ENCODE assay signal across 9 cellular contexts in genomic region chr10:73871915-73872710, GRCh38. TPM values are rescaled to one million over a fixed set of nuclear protein-coding genes. Genes with fewer than 3 reads are reported as not detected.
DNase-seq lines count a peak whose midpoint lies in the region; ATAC-seq and TF ChIP-seq lines count a peak whose summit lies in the region.
"Had no signal": no experiment of that assay in that cellular context is flagged by ENCODE, and none has a peak within 500 bp of the region (broad histone marks: within the 10 kb centered on the region; RNA-seq: fewer than 3 reads in every experiment).

No MANE protein-coding gene starts in this region.

- no peaks in the 10 kb centered on the region for H3K9me3 Mint-ChIP-seq in activated naive CD4-positive, alpha-beta T cell treated with anti-CD3 and anti-CD28 coated beads, Interleukin-2, amount 50 U/mL, for 24 hours

- ATAC-seq in upper lobe of left lung (ENCODE audit: low FRiP score in 2 of 2): peak; percentile 4 to 86

- no peak for TF ChIP-seq EP300 in upper lobe of left lung (IDR thresholded peaks at IDR 0.05)

- H3K4me1 ChIP-seq in adipocyte (ENCODE audit: control insufficient read depth, insufficient read depth, low read length) (peaks cover 28% of the 10 kb centered on the region), upper lobe of left lung (peaks cover 37 to 54% (median 48%) of the 10 kb centered on the region in 4 donors)

- H3K27ac Mint-ChIP-seq in activated naive CD4-positive, alpha-beta T cell treated with anti-CD3 and anti-CD28 coated beads, Interleukin-2, amount 50 U/mL, for 24 hours: peak overlapping the region; percentile 66

- no peaks in the 10 kb centered on the region for H3K9me3 ChIP-seq in adipocyte (ENCODE audit: control insufficient read depth, low read length)
- no peaks in the 10 kb centered on the region for H3K9me3 ChIP-seq in upper lobe of left lung

- peak overlapping the region in 3 of 4 donors; percentile 28 to 91 (median 42) for H3K27ac ChIP-seq in upper lobe of left lung
- H3K27ac ChIP-seq: SK-N-MC had no signal

- H3K4me3 ChIP-seq in adipocyte (ENCODE audit: low read length) (peak overlapping the region; percentile 64), upper lobe of left lung (no peak overlapping the region)
- H3K4me3 ChIP-seq: SK-N-MC had no signal

- peaks cover 4% of the 10 kb centered on the region for H3K36me3 Mint-ChIP-seq in activated naive CD4-positive, alpha-beta T cell treated with anti-CD3 and anti-CD28 coated beads, Interleukin-2, amount 50 U/mL, for 24 hours

- WGBS in upper lobe of left lung, 2 donors: 52 to 61% methylated on average over 6 to 7 of the region's 7 CpGs

- TF ChIP-seq POLR2A in upper lobe of left lung (IDR thresholded peaks at IDR 0.05): no peak

- H3K4me1 Mint-ChIP-seq in activated naive CD4-positive, alpha-beta T cell treated with anti-CD3 and anti-CD28 coated beads, Interleukin-2, amount 50 U/mL, for 24 hours: peaks cover 83% of the 10 kb centered on the region

- no peak overlapping the region for H3K9ac ChIP-seq in adipocyte (ENCODE audit: low read length)

- no peak for DNase-seq in activated naive CD4-positive, alpha-beta T cell (lab: John Stamatoyannopoulos, UW)
- DNase-seq in adipocyte (ENCODE audit: low read depth): peak; percentile 54
- DNase-seq in left kidney (ENCODE audit: low read depth, low spot score): peak; percentile 55
- peak in 1 of 2 donors; percentile 73 for DNase-seq in upper lobe of left lung
- DNase-seq in NK-92 (lab: John Stamatoyannopoulos, UW; ENCODE audit: unreplicated experiment): no peak
- DNase-seq in COR-L47 (lab: John Stamatoyannopoulos, UW): no peak
- no peak for DNase-seq in germinal center (ENCODE audit: low spot score)

- H3K27me3 Mint-ChIP-seq in activated naive CD4-positive, alpha-beta T cell treated with anti-CD3 and anti-CD28 coated beads, Interleukin-2, amount 50 U/mL, for 24 hours: no peaks in the 10 kb centered on the region

- no peaks in the 10 kb centered on the region for H3K27me3 ChIP-seq in adipocyte (replicated peaks; ENCODE audit: control insufficient read depth, insufficient read depth, low read length)
- H3K27me3 ChIP-seq in upper lobe of left lung: no peaks in the 10 kb centered on the region

- peak in 3 of 6 experiments; percentile 28 to 35 (median 28) for TF ChIP-seq CTCF in upper lobe of left lung (IDR thresholded peaks at IDR 0.05)

- H3K4me3 Mint-ChIP-seq in activated naive CD4-positive, alpha-beta T cell treated with anti-CD3 and anti-CD28 coated beads, Interleukin-2, amount 50 U/mL, for 24 hours: peak overlapping the region; percentile 86

- H3K36me3 ChIP-seq in adipocyte (ENCODE audit: control insufficient read depth, insufficient read depth, low read length, severe bottlenecking): peaks cover 27% of the 10 kb centered on the region
- peaks cover 0 to 30% (median 14%) of the 10 kb centered on the region in 4 donors for H3K36me3 ChIP-seq in upper lobe of left lung

RNA-seq across cellular contexts. Expression of gene CAMK2G, which starts 2.2 kb away (rescaled TPM):
- total RNA-seq in upper lobe of left lung: 10 to 100 TPM; 25.7 to 52.3 (median 43.0) TPM

RNA-seq across cellular contexts. Expression of gene PLAU, which starts 38.8 kb away (rescaled TPM):
- total RNA-seq in upper lobe of left lung: 10 to 100 TPM in 3 of 6 donors, 1 to 10 TPM in 3; 8.2 to 38.8 (median 12.4) TPM

Comparison
In these comparisons a context has a peak if more than half of its experiments do, and no peak if none do; other contexts are left out.
1. DNase-seq: peak in adipocyte (single experiment) and left kidney (single experiment); none in activated naive CD4-positive, alpha-beta T cell (0 of 4), NK-92 (single experiment), COR-L47 (single experiment) and germinal center (single experiment).